Comparison of ENCODE assay signal across 16 cellular contexts in the genomic region with DNA sequence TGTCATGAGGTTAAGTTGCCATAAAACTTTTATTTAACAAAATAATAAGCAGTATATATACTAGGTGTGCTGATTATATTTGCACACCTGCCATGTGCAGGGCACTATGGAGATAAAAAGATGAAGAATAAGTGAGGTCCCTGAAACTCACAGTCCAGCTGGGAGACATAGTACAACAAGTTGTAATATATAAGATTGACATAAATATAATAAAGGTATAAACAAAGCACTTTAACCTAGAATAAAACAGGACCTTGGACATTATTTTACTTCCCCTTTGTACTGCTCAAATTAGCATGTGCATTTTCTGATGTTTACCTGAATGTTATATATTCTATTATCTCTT. TPM values are rescaled to one million over a fixed set of nuclear protein-coding genes. Genes with fewer than 3 reads are reported as not detected.
DNase-seq lines count a peak whose midpoint lies in the region; ATAC-seq and TF ChIP-seq lines count a peak whose summit lies in the region.
"Had no signal": no experiment of that assay in that cellular context is flagged by ENCODE, and none has a peak within 500 bp of the region (broad histone marks: within the 10 kb centered on the region; RNA-seq: fewer than 3 reads in every experiment).

No MANE protein-coding gene starts in this region.

- no peaks in the 10 kb centered on the region for H3K9me3 Mint-ChIP-seq in T-helper 1 cell treated with Interleukin-12 subunit alpha and Interleukin-12 subunit beta and Interleukin-4 antibody, amounts not matched to agents 30 μg/mL and 1 μg/mL, for 36 hours
- H3K9me3 Mint-ChIP-seq in IgD-negative memory B cell (no peaks in the 10 kb centered on the region), progenitor cell of endocrine pancreas (ENCODE audit: low read depth) (no peaks in the 10 kb centered on the region)
- no peaks in the 10 kb centered on the region for H3K9me3 Mint-ChIP-seq in activated naive CD8-positive, alpha-beta T cell treated with anti-CD3 and anti-CD28 coated beads, Interleukin-2, amount 10 ng/mL, durations not matched to agents 7 days and 5 days
- H3K9me3 Mint-ChIP-seq in natural killer cell treated with Interleukin-12 subunit alpha and Interleukin-12 subunit beta and Interleukin-15 and Interleukin-18, amount 100 ng/mL, for 72 hours, result no peaks in the 10 kb centered on the region
- H3K9me3 Mint-ChIP-seq in activated T-helper 1 cell treated with anti-CD3 and anti-CD28 coated beads, Interleukin-12 subunit alpha, Interleukin-12 subunit beta, Interleukin-2, Interleukin-4 antibody, amounts not matched to agents 30 ng/mL and 10 ng/mL and 1 ng/mL, durations not matched to agents 14 hours and 24 hours and 36 hours, result no peaks in the 10 kb centered on the region
- H3K9me3 Mint-ChIP-seq: type B pancreatic cell had no signal

- DNase-seq in T-helper 1 cell, result no peak
- no peak for DNase-seq in activated naive CD8-positive, alpha-beta T cell treated with anti-CD3 and anti-CD28 coated beads, Interleukin-2, amount 10 ng/mL, durations not matched to agents 7 days and 5 days
- no peak for DNase-seq in natural killer cell treated with Interleukin-12 subunit alpha and Interleukin-12 subunit beta and Interleukin-15 and Interleukin-18, amount 100 ng/mL, for 72 hours (ENCODE audit: low spot score)
- no peak for DNase-seq in progenitor cell of endocrine pancreas (ENCODE audit: low spot score, unreplicated experiment)
- no peak for DNase-seq in activated T-helper 1 cell treated with anti-CD3 and anti-CD28 coated beads, Interleukin-12 subunit alpha, Interleukin-12 subunit beta, Interleukin-2, Interleukin-4 antibody, amounts not matched to agents 30 ng/mL and 10 ng/mL and 1 ng/mL, durations not matched to agents 14 hours and 24 hours and 36 hours (ENCODE audit: low spot score)
- DNase-seq in sciatic nerve (ENCODE audit: low spot score), result no peak
- DNase-seq: activated CD4-positive, alpha-beta T cell treated with anti-CD3 and anti-CD28 coated beads, Interleukin-2, amount 50 U/mL, for 48 hours; activated effector memory CD4-positive, alpha-beta T cell treated with Interleukin-2 at 50 U/mL for 16 hours; gastrocnemius medialis; left ventricle myocardium inferior; NCI-H1105 treated with DMSO at 0.1 percent for 48 hours; NCI-H748 treated with DMSO at 0.1 percent for 48 hours; posterior cingulate gyrus had no signal

- H3K36me3 Mint-ChIP-seq in T-helper 1 cell treated with Interleukin-12 subunit alpha and Interleukin-12 subunit beta and Interleukin-4 antibody, amounts not matched to agents 30 μg/mL and 1 μg/mL, for 36 hours (ENCODE audit: low read depth), result peaks cover 54% of the 10 kb centered on the region
- H3K36me3 Mint-ChIP-seq in IgD-negative memory B cell (peaks cover 2% of the 10 kb centered on the region), progenitor cell of endocrine pancreas (ENCODE audit: insufficient read depth) (no peaks in the 10 kb centered on the region)
- peaks cover 27% of the 10 kb centered on the region for H3K36me3 Mint-ChIP-seq in activated naive CD8-positive, alpha-beta T cell treated with anti-CD3 and anti-CD28 coated beads, Interleukin-2, amount 10 ng/mL, durations not matched to agents 7 days and 5 days
- H3K36me3 Mint-ChIP-seq in natural killer cell treated with Interleukin-12 subunit alpha and Interleukin-12 subunit beta and Interleukin-15 and Interleukin-18, amount 100 ng/mL, for 72 hours, result peaks cover 7% of the 10 kb centered on the region
- H3K36me3 Mint-ChIP-seq in activated T-helper 1 cell treated with anti-CD3 and anti-CD28 coated beads, Interleukin-12 subunit alpha, Interleukin-12 subunit beta, Interleukin-2, Interleukin-4 antibody, amounts not matched to agents 30 ng/mL and 10 ng/mL and 1 ng/mL, durations not matched to agents 14 hours and 24 hours and 36 hours (ENCODE audit: low read depth), result peaks cover 32% of the 10 kb centered on the region
- H3K36me3 Mint-ChIP-seq: type B pancreatic cell had no signal

- H3K27me3 Mint-ChIP-seq in T-helper 1 cell treated with Interleukin-12 subunit alpha and Interleukin-12 subunit beta and Interleukin-4 antibody, amounts not matched to agents 30 μg/mL and 1 μg/mL, for 36 hours (ENCODE audit: low read depth), result no peaks in the 10 kb centered on the region
- no peaks in the 10 kb centered on the region for H3K27me3 Mint-ChIP-seq in IgD-negative memory B cell
- no peaks in the 10 kb centered on the region for H3K27me3 Mint-ChIP-seq in activated naive CD8-positive, alpha-beta T cell treated with anti-CD3 and anti-CD28 coated beads, Interleukin-2, amount 10 ng/mL, durations not matched to agents 7 days and 5 days
- no peaks in the 10 kb centered on the region for H3K27me3 Mint-ChIP-seq in natural killer cell treated with Interleukin-12 subunit alpha and Interleukin-12 subunit beta and Interleukin-15 and Interleukin-18, amount 100 ng/mL, for 72 hours
- H3K27me3 Mint-ChIP-seq in progenitor cell of endocrine pancreas, result no peaks in the 10 kb centered on the region
- no peaks in the 10 kb centered on the region for H3K27me3 Mint-ChIP-seq in activated T-helper 1 cell treated with anti-CD3 and anti-CD28 coated beads, Interleukin-12 subunit alpha, Interleukin-12 subunit beta, Interleukin-2, Interleukin-4 antibody, amounts not matched to agents 30 ng/mL and 10 ng/mL and 1 ng/mL, durations not matched to agents 14 hours and 24 hours and 36 hours (ENCODE audit: insufficient read depth)
- H3K27me3 Mint-ChIP-seq: type B pancreatic cell had no signal

- no peak for ATAC-seq in activated naive CD8-positive, alpha-beta T cell treated with anti-CD3 and anti-CD28 coated beads, Interleukin-2, amount 10 ng/mL, durations not matched to agents 7 days and 5 days (ENCODE audit: low read depth)
- ATAC-seq in natural killer cell treated with Interleukin-12 subunit alpha and Interleukin-12 subunit beta and Interleukin-15 and Interleukin-18, amount 100 ng/mL, for 72 hours, result no peak
- no peak for ATAC-seq in sciatic nerve
- ATAC-seq: gastrocnemius medialis had no signal

- POLR2A ChIA-PET in activated naive CD8-positive, alpha-beta T cell treated with anti-CD3 and anti-CD28 coated beads, Interleukin-2, amount 10 ng/mL, durations not matched to agents 7 days and 5 days (lab: Charles Lee), result no interaction called here

- TF ChIP-seq CTCF in progenitor cell of endocrine pancreas (IDR thresholded peaks at IDR 0.05; ENCODE audit: unreplicated experiment), result no peak

- H3K4me3 Mint-ChIP-seq in T-helper 1 cell treated with Interleukin-12 subunit alpha and Interleukin-12 subunit beta and Interleukin-4 antibody, amounts not matched to agents 30 μg/mL and 1 μg/mL, for 36 hours, result peak overlapping the region; percentile 70
- H3K4me3 Mint-ChIP-seq in IgD-negative memory B cell (peak overlapping the region; percentile 53 to 83 (median 72)), progenitor cell of endocrine pancreas (ENCODE audit: low read depth) (no peak overlapping the region)
- peak overlapping the region; percentile 66 for H3K4me3 Mint-ChIP-seq in activated naive CD8-positive, alpha-beta T cell treated with anti-CD3 and anti-CD28 coated beads, Interleukin-2, amount 10 ng/mL, durations not matched to agents 7 days and 5 days
- peak overlapping the region; percentile 47 for H3K4me3 Mint-ChIP-seq in natural killer cell treated with Interleukin-12 subunit alpha and Interleukin-12 subunit beta and Interleukin-15 and Interleukin-18, amount 100 ng/mL, for 72 hours
- H3K4me3 Mint-ChIP-seq in activated T-helper 1 cell treated with anti-CD3 and anti-CD28 coated beads, Interleukin-12 subunit alpha, Interleukin-12 subunit beta, Interleukin-2, Interleukin-4 antibody, amounts not matched to agents 30 ng/mL and 10 ng/mL and 1 ng/mL, durations not matched to agents 14 hours and 24 hours and 36 hours, result no peak overlapping the region
- H3K4me3 Mint-ChIP-seq: type B pancreatic cell had no signal

- H3K27ac Mint-ChIP-seq in T-helper 1 cell treated with Interleukin-12 subunit alpha and Interleukin-12 subunit beta and Interleukin-4 antibody, amounts not matched to agents 30 μg/mL and 1 μg/mL, for 36 hours, result no peak overlapping the region
- H3K27ac Mint-ChIP-seq in IgD-negative memory B cell (peak overlapping the region; percentile 69 to 92 (median 84)), progenitor cell of endocrine pancreas (no peak overlapping the region)
- no peak overlapping the region for H3K27ac Mint-ChIP-seq in activated naive CD8-positive, alpha-beta T cell treated with anti-CD3 and anti-CD28 coated beads, Interleukin-2, amount 10 ng/mL, durations not matched to agents 7 days and 5 days
- peak overlapping the region; percentile 91 to 93 for H3K27ac Mint-ChIP-seq in natural killer cell treated with Interleukin-12 subunit alpha and Interleukin-12 subunit beta and Interleukin-15 and Interleukin-18, amount 100 ng/mL, for 72 hours
- H3K27ac Mint-ChIP-seq in activated T-helper 1 cell treated with anti-CD3 and anti-CD28 coated beads, Interleukin-12 subunit alpha, Interleukin-12 subunit beta, Interleukin-2, Interleukin-4 antibody, amounts not matched to agents 30 ng/mL and 10 ng/mL and 1 ng/mL, durations not matched to agents 14 hours and 24 hours and 36 hours, result no peak overlapping the region
- H3K27ac Mint-ChIP-seq: type B pancreatic cell had no signal

- intact Hi-C loops in activated T-helper 1 cell treated with anti-CD3 and anti-CD28 coated beads, Interleukin-12 subunit alpha, Interleukin-12 subunit beta, Interleukin-2, Interleukin-4 antibody, amounts not matched to agents 30 ng/mL and 10 ng/mL and 1 ng/mL, durations not matched to agents 14 hours and 24 hours and 36 hours (cut with micrococcal nuclease), result no loop called here
- intact Hi-C loops in sciatic nerve (cut with DNase I), result no loop called here

- H3K4me1 Mint-ChIP-seq in T-helper 1 cell treated with Interleukin-12 subunit alpha and Interleukin-12 subunit beta and Interleukin-4 antibody, amounts not matched to agents 30 μg/mL and 1 μg/mL, for 36 hours (ENCODE audit: low read depth), result peaks cover 63% of the 10 kb centered on the region
- peaks cover 62 to 66% (median 62%) of the 10 kb centered on the region in 3 donors for H3K4me1 Mint-ChIP-seq in IgD-negative memory B cell
- H3K4me1 Mint-ChIP-seq in activated naive CD8-positive, alpha-beta T cell treated with anti-CD3 and anti-CD28 coated beads, Interleukin-2, amount 10 ng/mL, durations not matched to agents 7 days and 5 days, result peaks cover 67% of the 10 kb centered on the region
- H3K4me1 Mint-ChIP-seq in natural killer cell treated with Interleukin-12 subunit alpha and Interleukin-12 subunit beta and Interleukin-15 and Interleukin-18, amount 100 ng/mL, for 72 hours (ENCODE audit: low read depth in 2 of 2), result peaks cover 67 to 80% of the 10 kb centered on the region in 2 donors
- peaks cover 52% of the 10 kb centered on the region for H3K4me1 Mint-ChIP-seq in progenitor cell of endocrine pancreas (ENCODE audit: low read depth)
- H3K4me1 Mint-ChIP-seq in activated T-helper 1 cell treated with anti-CD3 and anti-CD28 coated beads, Interleukin-12 subunit alpha, Interleukin-12 subunit beta, Interleukin-2, Interleukin-4 antibody, amounts not matched to agents 30 ng/mL and 10 ng/mL and 1 ng/mL, durations not matched to agents 14 hours and 24 hours and 36 hours (ENCODE audit: low read depth), result peaks cover 78% of the 10 kb centered on the region

RNA-seq across cellular contexts. Expression of gene STK17A, which starts 6.2 kb away (rescaled TPM):
- 175 TPM for polyA plus RNA-seq in IgD-negative memory B cell
- 100 to 1,000 TPM; 106 TPM for total RNA-seq in activated naive CD8-positive, alpha-beta T cell treated with anti-CD3 and anti-CD28 coated beads, Interleukin-2, amount 10 ng/mL, durations not matched to agents 7 days and 5 days
- 10 to 100 TPM; 61.7 to 67.6 TPM for total RNA-seq in natural killer cell treated with Interleukin-12 subunit alpha and Interleukin-12 subunit beta and Interleukin-15 and Interleukin-18, amount 100 ng/mL, for 72 hours
- total RNA-seq in progenitor cell of endocrine pancreas (23.0 and 23.9 TPM in 2 replicates), sciatic nerve (19.3 TPM)
- total RNA-seq in activated T-helper 1 cell treated with anti-CD3 and anti-CD28 coated beads, Interleukin-12 subunit alpha, Interleukin-12 subunit beta, Interleukin-2, Interleukin-4 antibody, amounts not matched to agents 30 ng/mL and 10 ng/mL and 1 ng/mL, durations not matched to agents 14 hours and 24 hours and 36 hours, result 44.8 and 47.8 TPM in 2 replicates

Comparison
In these comparisons a context has a peak if more than half of its experiments do, and no peak if none do; other contexts are left out.
1. H3K27ac Mint-ChIP-seq: peak in IgD-negative memory B cell (3 of 3) and natural killer cell treated with Interleukin-12 subunit alpha and Interleukin-12 subunit beta and Interleukin-15 and Interleukin-18, amount 100 ng/mL, for 72 hours (2 of 2); none in T-helper 1 cell treated with Interleukin-12 subunit alpha and Interleukin-12 subunit beta and Interleukin-4 antibody, amounts not matched to agents 30 μg/mL and 1 μg/mL, for 36 hours (single experiment), activated naive CD8-positive, alpha-beta T cell treated with anti-CD3 and anti-CD28 coated beads, Interleukin-2, amount 10 ng/mL, durations not matched to agents 7 days and 5 days (single experiment), progenitor cell of endocrine pancreas (single experiment) and activated T-helper 1 cell treated with anti-CD3 and anti-CD28 coated beads, Interleukin-12 subunit alpha, Interleukin-12 subunit beta, Interleukin-2, Interleukin-4 antibody, amounts not matched to agents 30 ng/mL and 10 ng/mL and 1 ng/mL, durations not matched to agents 14 hours and 24 hours and 36 hours (single experiment).
2. H3K4me3 Mint-ChIP-seq: peak in T-helper 1 cell treated with Interleukin-12 subunit alpha and Interleukin-12 subunit beta and Interleukin-4 antibody, amounts not matched to agents 30 μg/mL and 1 μg/mL, for 36 hours (single experiment), IgD-negative memory B cell (4 of 4), activated naive CD8-positive, alpha-beta T cell treated with anti-CD3 and anti-CD28 coated beads, Interleukin-2, amount 10 ng/mL, durations not matched to agents 7 days and 5 days (single experiment) and natural killer cell treated with Interleukin-12 subunit alpha and Interleukin-12 subunit beta and Interleukin-15 and Interleukin-18, amount 100 ng/mL, for 72 hours (single experiment); none in progenitor cell of endocrine pancreas (single experiment) and activated T-helper 1 cell treated with anti-CD3 and anti-CD28 coated beads, Interleukin-12 subunit alpha, Interleukin-12 subunit beta, Interleukin-2, Interleukin-4 antibody, amounts not matched to agents 30 ng/mL and 10 ng/mL and 1 ng/mL, durations not matched to agents 14 hours and 24 hours and 36 hours (single experiment).